ENCODE assay signal across 13 cellular contexts in genomic region chr22:42314709-42315391, GRCh38. TPM values are rescaled to one million over a fixed set of nuclear protein-coding genes. Genes with fewer than 3 reads are reported as not detected.
A peak's percentile ranks its signal among the peaks of the same experiment; 100 is the strongest.
DNase-seq lines count a peak whose midpoint lies in the region; ATAC-seq, FAIRE-seq and TF ChIP-seq lines count a peak whose summit lies in the region.
"Had no signal": no experiment of that assay in that cellular context is flagged by ENCODE, and none has a peak within 500 bp of the region (broad histone marks: within the 10 kb centered on the region; RNA-seq: fewer than 3 reads in every experiment).

No MANE protein-coding gene starts in this region.

- POLR2A ChIA-PET in activated CD8-positive, alpha-beta T cell treated with anti-CD3 and anti-CD28 coated beads for 36 hours (lab: Charles Lee), result interaction anchor here (0.6 kb wide), 1 partner anchor 20 kb away, joined by 3 read pairs; no protein-coding TSS in a partner anchor
- POLR2A ChIA-PET in naive thymus-derived CD8-positive, alpha-beta T cell (lab: Charles Lee), result interaction anchor here (1.0 to 4.6 kb wide), 9 partner anchors 12 to 236 kb away, joined by 3 to 37 read pairs (median 5); partner anchors contain the start of gene SMDT1

- no peak for FAIRE-seq in GM12892 (lab: Jason Lieb, UNC)
- FAIRE-seq: TTC549 had no signal

- ATAC-seq in activated CD8-positive, alpha-beta T cell treated with anti-CD3 and anti-CD28 coated beads for 36 hours, result no peak
- peak; percentile 21 to 24 for ATAC-seq in naive thymus-derived CD8-positive, alpha-beta T cell
- ATAC-seq in GM18870 (IDR thresholded peaks at IDR 0.05; ENCODE audit: unreplicated experiment), result no peak

- CTCF ChIA-PET in activated CD8-positive, alpha-beta T cell treated with anti-CD3 and anti-CD28 coated beads for 36 hours (lab: Charles Lee), result interaction anchor here (1.5 kb wide), 1 partner anchor 145 kb away, joined by 3 read pairs; no protein-coding TSS in a partner anchor

- TF ChIP-seq POLR2A in GM12892 (IDR thresholded peaks at IDR 0.05; ENCODE audit: low read depth, low read length), result no peak

- peaks cover 18% of the 10 kb centered on the region for H3K4me1 Mint-ChIP-seq in activated CD4-positive, alpha-beta T cell treated with anti-CD3 and anti-CD28 coated beads, Interleukin-2, amount 10 ng/mL, durations not matched to agents 24 days and 14 days
- peaks cover 39% of the 10 kb centered on the region for H3K4me1 Mint-ChIP-seq in activated CD8-positive, alpha-beta T cell treated with anti-CD3 and anti-CD28 coated beads for 36 hours (ENCODE audit: low read depth)
- H3K4me1 Mint-ChIP-seq in naive thymus-derived CD8-positive, alpha-beta T cell, result peaks cover 36 to 68% (median 55%) of the 10 kb centered on the region in 4 donors

- DNase-seq in activated CD4-positive, alpha-beta T cell treated with anti-CD3 and anti-CD28 coated beads, Interleukin-2, amount 10 ng/mL, durations not matched to agents 24 days and 14 days, result no peak
- no peak for DNase-seq in activated CD4-positive, alpha-beta T cell treated with anti-CD3 and anti-CD28 coated beads for 1 hour
- DNase-seq in Daoy (ENCODE audit: low read depth), result peak; percentile 35
- DNase-seq in activated CD8-positive, alpha-beta T cell treated with anti-CD3 and anti-CD28 coated beads for 36 hours, result no peak
- DNase-seq in naive thymus-derived CD8-positive, alpha-beta T cell, result peak in 1 of 10 donors; percentile 40
- DNase-seq in GM12892 (ENCODE audit: insufficient read length), result no peak
- no peak for DNase-seq in activated T-cell treated with anti-CD3 and anti-CD28 coated beads, Interleukin-2, amount 50 U/mL, for 48 hours
- DNase-seq: gastrocnemius medialis, NCI-H2107, nephron progenitor cell had no signal

- H3K36me3 Mint-ChIP-seq in activated CD4-positive, alpha-beta T cell treated with anti-CD3 and anti-CD28 coated beads, Interleukin-2, amount 10 ng/mL, durations not matched to agents 24 days and 14 days (ENCODE audit: low read depth), result no peaks in the 10 kb centered on the region
- no peaks in the 10 kb centered on the region for H3K36me3 Mint-ChIP-seq in activated CD8-positive, alpha-beta T cell treated with anti-CD3 and anti-CD28 coated beads for 36 hours (ENCODE audit: low read depth)
- H3K36me3 Mint-ChIP-seq in naive thymus-derived CD8-positive, alpha-beta T cell, result no peaks in the 10 kb centered on the region

- intact Hi-C loops in activated CD4-positive, alpha-beta T cell treated with anti-CD3 and anti-CD28 coated beads, Interleukin-2, amount 10 ng/mL, durations not matched to agents 24 days and 14 days (cut with micrococcal nuclease), result loop anchor here (5.0 kb wide), 1 partner anchor 223 kb away; the partner anchor contains the start of gene NDUFA6
- intact Hi-C loops in activated CD8-positive, alpha-beta T cell treated with anti-CD3 and anti-CD28 coated beads for 36 hours (cut with micrococcal nuclease), result no loop called here

- H3K4me3 Mint-ChIP-seq in activated CD4-positive, alpha-beta T cell treated with anti-CD3 and anti-CD28 coated beads, Interleukin-2, amount 10 ng/mL, durations not matched to agents 24 days and 14 days, result no peak overlapping the region
- no peak overlapping the region for H3K4me3 Mint-ChIP-seq in activated CD8-positive, alpha-beta T cell treated with anti-CD3 and anti-CD28 coated beads for 36 hours
- peak overlapping the region in 9 of 10 donors; percentile 44 to 80 (median 65) for H3K4me3 Mint-ChIP-seq in naive thymus-derived CD8-positive, alpha-beta T cell
- H3K4me3 Mint-ChIP-seq: GM23338, nephron progenitor cell had no signal

- no peaks in the 10 kb centered on the region for H3K9me3 Mint-ChIP-seq in activated CD4-positive, alpha-beta T cell treated with anti-CD3 and anti-CD28 coated beads, Interleukin-2, amount 10 ng/mL, durations not matched to agents 24 days and 14 days
- no peaks in the 10 kb centered on the region for H3K9me3 Mint-ChIP-seq in activated CD8-positive, alpha-beta T cell treated with anti-CD3 and anti-CD28 coated beads for 36 hours
- H3K9me3 Mint-ChIP-seq in naive thymus-derived CD8-positive, alpha-beta T cell, result no peaks in the 10 kb centered on the region
- H3K9me3 Mint-ChIP-seq: GM23338, nephron progenitor cell had no signal

- no peaks in the 10 kb centered on the region for H3K27me3 Mint-ChIP-seq in activated CD4-positive, alpha-beta T cell treated with anti-CD3 and anti-CD28 coated beads, Interleukin-2, amount 10 ng/mL, durations not matched to agents 24 days and 14 days
- no peaks in the 10 kb centered on the region for H3K27me3 Mint-ChIP-seq in activated CD8-positive, alpha-beta T cell treated with anti-CD3 and anti-CD28 coated beads for 36 hours
- peaks cover 0 to 2% (median 0%) of the 10 kb centered on the region in 5 donors for H3K27me3 Mint-ChIP-seq in naive thymus-derived CD8-positive, alpha-beta T cell

- H3K27ac Mint-ChIP-seq in activated CD4-positive, alpha-beta T cell treated with anti-CD3 and anti-CD28 coated beads, Interleukin-2, amount 10 ng/mL, durations not matched to agents 24 days and 14 days, result peak overlapping the region; percentile 69
- H3K27ac Mint-ChIP-seq in activated CD8-positive, alpha-beta T cell treated with anti-CD3 and anti-CD28 coated beads for 36 hours, result peak overlapping the region; percentile 45
- H3K27ac Mint-ChIP-seq in naive thymus-derived CD8-positive, alpha-beta T cell, result peak overlapping the region; percentile 85 to 95 (median 88)
- H3K27ac Mint-ChIP-seq: GM23338, nephron progenitor cell had no signal

- no peak for TF ChIP-seq CTCF in activated CD8-positive, alpha-beta T cell treated with anti-CD3 and anti-CD28 coated beads for 36 hours (IDR thresholded peaks at IDR 0.05)

RNA-seq across cellular contexts. Expression of gene TCF20, which starts 44.4 kb away (rescaled TPM):
- total RNA-seq in activated CD4-positive, alpha-beta T cell treated with anti-CD3 and anti-CD28 coated beads, Interleukin-2, amount 10 ng/mL, durations not matched to agents 24 days and 14 days, result 83.0 and 85.4 TPM in 2 replicates
- 24.3 and 29.7 TPM in 2 replicates for total RNA-seq in Daoy (2014; rRNA removed; shearing (Covaris generic))
- 10 to 100 TPM; 58.7 to 58.9 TPM for total RNA-seq in activated CD8-positive, alpha-beta T cell treated with anti-CD3 and anti-CD28 coated beads for 36 hours
- 100 to 1,000 TPM in 1 of 2 experiments, 10 to 100 TPM in 1; 98.2 to 109 TPM for total RNA-seq in naive thymus-derived CD8-positive, alpha-beta T cell
- polyA plus RNA-seq in naive thymus-derived CD8-positive, alpha-beta T cell, result 1 to 10 TPM; 1.3 to 3.4 (median 2.4) TPM
- 14.2 TPM for polyA plus RNA-seq in GM12892 (2012; ENCODE audit: missing spikeins)

Comparison
In these comparisons a context has a peak if more than half of its experiments do, and no peak if none do; other contexts are left out.
1. H3K4me3 Mint-ChIP-seq: peak in naive thymus-derived CD8-positive, alpha-beta T cell (9 of 10); none in activated CD4-positive, alpha-beta T cell treated with anti-CD3 and anti-CD28 coated beads, Interleukin-2, amount 10 ng/mL, durations not matched to agents 24 days and 14 days (single experiment) and activated CD8-positive, alpha-beta T cell treated with anti-CD3 and anti-CD28 coated beads for 36 hours (single experiment).
2. ATAC-seq: peak in naive thymus-derived CD8-positive, alpha-beta T cell (2 of 2); none in activated CD8-positive, alpha-beta T cell treated with anti-CD3 and anti-CD28 coated beads for 36 hours (single experiment) and GM18870 (single experiment).
3. Peak in every context shown above with its lines, with median percentiles within 50 percentile points of each other: H3K27ac Mint-ChIP-seq.